Comparison of ENCODE assay signal across 1 cellular context in the genomic region with DNA sequence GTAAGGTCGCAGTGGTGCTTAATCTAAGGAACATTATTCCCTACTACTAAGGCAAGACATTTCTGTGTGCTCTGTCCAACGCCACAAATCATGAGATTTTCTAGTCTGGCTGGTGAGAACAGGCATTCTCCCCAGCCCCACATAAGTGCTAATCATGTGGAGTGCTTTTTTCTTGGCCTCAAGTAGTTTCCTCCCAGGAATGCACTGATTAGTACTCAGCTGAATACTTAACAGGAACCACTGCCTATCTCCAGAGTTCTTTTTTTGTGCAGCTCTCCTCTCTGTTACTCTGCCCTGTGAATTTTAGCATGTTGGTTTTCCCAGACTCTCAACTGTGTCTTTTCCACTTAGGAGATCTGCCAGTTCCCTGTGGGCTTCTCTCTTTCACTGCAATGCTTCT.
TF ChIP-seq lines count a peak whose summit lies in the region.

No MANE protein-coding gene starts in this region.

TF ChIP-seq in GM23338, 12 proteins besides CTCF, POLR2A, EP300 and RAD21 (continued from another document):
- TF ChIP-seq, protein P1, sequence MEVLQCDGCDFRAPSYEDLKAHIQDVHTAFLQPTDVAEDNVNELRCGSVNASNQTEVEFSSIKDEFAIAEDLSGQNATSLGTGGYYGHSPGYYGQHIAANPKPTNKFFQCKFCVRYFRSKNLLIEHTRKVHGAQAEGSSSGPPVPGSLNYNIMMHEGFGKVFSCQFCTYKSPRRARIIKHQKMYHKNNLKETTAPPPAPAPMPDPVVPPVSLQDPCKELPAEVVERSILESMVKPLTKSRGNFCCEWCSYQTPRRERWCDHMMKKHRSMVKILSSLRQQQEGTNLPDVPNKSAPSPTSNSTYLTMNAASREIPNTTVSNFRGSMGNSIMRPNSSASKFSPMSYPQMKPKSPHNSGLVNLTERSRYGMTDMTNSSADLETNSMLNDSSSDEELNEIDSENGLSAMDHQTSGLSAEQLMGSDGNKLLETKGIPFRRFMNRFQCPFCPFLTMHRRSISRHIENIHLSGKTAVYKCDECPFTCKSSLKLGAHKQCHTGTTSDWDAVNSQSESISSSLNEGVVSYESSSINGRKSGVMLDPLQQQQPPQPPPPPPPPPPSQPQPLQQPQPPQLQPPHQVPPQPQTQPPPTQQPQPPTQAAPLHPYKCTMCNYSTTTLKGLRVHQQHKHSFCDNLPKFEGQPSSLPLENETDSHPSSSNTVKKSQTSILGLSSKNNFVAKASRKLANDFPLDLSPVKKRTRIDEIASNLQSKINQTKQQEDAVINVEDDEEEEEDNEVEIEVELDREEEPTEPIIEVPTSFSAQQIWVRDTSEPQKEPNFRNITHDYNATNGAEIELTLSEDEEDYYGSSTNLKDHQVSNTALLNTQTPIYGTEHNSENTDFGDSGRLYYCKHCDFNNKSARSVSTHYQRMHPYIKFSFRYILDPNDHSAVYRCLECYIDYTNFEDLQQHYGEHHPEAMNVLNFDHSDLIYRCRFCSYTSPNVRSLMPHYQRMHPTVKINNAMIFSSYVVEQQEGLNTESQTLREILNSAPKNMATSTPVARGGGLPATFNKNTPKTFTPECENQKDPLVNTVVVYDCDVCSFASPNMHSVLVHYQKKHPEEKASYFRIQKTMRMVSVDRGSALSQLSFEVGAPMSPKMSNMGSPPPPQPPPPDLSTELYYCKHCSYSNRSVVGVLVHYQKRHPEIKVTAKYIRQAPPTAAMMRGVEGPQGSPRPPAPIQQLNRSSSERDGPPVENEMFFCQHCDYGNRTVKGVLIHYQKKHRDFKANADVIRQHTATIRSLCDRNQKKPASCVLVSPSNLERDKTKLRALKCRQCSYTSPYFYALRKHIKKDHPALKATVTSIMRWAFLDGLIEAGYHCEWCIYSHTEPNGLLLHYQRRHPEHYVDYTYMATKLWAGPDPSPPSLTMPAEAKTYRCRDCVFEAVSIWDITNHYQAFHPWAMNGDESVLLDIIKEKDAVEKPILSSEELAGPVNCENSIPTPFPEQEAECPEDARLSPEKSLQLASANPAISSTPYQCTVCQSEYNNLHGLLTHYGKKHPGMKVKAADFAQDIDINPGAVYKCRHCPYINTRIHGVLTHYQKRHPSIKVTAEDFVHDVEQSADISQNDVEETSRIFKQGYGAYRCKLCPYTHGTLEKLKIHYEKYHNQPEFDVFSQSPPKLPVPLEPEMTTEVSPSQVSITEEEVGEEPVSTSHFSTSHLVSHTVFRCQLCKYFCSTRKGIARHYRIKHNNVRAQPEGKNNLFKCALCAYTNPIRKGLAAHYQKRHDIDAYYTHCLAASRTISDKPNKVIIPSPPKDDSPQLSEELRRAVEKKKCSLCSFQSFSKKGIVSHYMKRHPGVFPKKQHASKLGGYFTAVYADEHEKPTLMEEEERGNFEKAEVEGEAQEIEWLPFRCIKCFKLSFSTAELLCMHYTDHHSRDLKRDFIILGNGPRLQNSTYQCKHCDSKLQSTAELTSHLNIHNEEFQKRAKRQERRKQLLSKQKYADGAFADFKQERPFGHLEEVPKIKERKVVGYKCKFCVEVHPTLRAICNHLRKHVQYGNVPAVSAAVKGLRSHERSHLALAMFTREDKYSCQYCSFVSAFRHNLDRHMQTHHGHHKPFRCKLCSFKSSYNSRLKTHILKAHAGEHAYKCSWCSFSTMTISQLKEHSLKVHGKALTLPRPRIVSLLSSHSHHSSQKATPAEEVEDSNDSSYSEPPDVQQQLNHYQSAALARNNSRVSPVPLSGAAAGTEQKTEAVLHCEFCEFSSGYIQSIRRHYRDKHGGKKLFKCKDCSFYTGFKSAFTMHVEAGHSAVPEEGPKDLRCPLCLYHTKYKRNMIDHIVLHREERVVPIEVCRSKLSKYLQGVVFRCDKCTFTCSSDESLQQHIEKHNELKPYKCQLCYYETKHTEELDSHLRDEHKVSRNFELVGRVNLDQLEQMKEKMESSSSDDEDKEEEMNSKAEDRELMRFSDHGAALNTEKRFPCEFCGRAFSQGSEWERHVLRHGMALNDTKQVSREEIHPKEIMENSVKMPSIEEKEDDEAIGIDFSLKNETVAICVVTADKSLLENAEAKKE (CRISPR knock-in tag; IDR thresholded peaks at IDR 0.05), result no peak
- TF ChIP-seq ZNF114 (CRISPR knock-in tag; IDR thresholded peaks at IDR 0.05) (no peak), JUNB (IDR thresholded peaks at IDR 0.05; ENCODE audit: unreplicated experiment) (no peak), STAT1 (IDR thresholded peaks at IDR 0.05; ENCODE audit: unreplicated experiment) (no peak), CREB1 (CRISPR knock-in tag; IDR thresholded peaks at IDR 0.05; ENCODE audit: low read depth) (no peak), EZH2phosphoT487 (IDR thresholded peaks at IDR 0.05; ENCODE audit: unreplicated experiment) (no peak), POLR2AphosphoS5 (IDR thresholded peaks at IDR 0.05; ENCODE audit: low read depth) (no peak), NANOG (IDR thresholded peaks at IDR 0.05; ENCODE audit: borderline replicate concordance) (no peak)
TF ChIP-seq in GM23338: peak in this region for 0.
